In genomic region chr22:45818130-45819085, GRCh38 we compare ENCODE assay signal across 1 cellular context.
TF ChIP-seq lines count a peak whose summit lies in the region.

No MANE protein-coding gene starts in this region.

TF ChIP-seq in H1, 55 proteins besides CTCF, POLR2A, EP300 and RAD21 (continued from another document):
- TF ChIP-seq CHD7 (IDR thresholded peaks at IDR 0.05; ENCODE audit: insufficient replicate concordance, low read length) (no peak), ASH2L (IDR thresholded peaks at IDR 0.05; ENCODE audit: low read length) (no peak), USF2 (IDR thresholded peaks at IDR 0.05; ENCODE audit: low read length) (no peak)
